10 cellular contexts compared by ENCODE assay signal in the genomic region with DNA sequence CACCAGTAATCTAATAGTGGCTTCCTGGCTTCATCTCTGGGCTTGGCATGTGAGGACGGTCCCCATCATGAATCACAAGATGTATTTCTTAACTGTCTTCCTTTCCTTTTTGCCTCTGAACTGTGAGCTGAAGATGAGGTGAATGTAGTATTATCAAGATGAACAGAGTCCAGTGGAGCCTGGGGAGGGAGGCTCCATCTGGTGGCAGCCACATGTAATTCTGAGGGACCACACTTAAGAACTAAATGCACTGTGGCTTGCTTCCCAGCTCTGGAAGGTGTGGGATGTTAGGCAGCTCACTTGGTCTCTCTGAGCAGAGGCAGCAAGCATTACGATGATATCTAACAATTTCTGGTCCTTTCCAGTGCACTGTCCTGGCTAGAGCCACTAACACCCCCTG.
DNase-seq lines count a peak whose midpoint lies in the region; ATAC-seq and TF ChIP-seq lines count a peak whose summit lies in the region.
"Had no signal": no experiment of that assay in that cellular context is flagged by ENCODE, and none has a peak within 500 bp of the region (broad histone marks: within the 10 kb centered on the region; RNA-seq: fewer than 3 reads in every experiment).

No MANE protein-coding gene starts in this region.

- 68 to 75% methylated on average over 1 to 2 of the region's 2 CpGs for WGBS in endodermal cell (ENCODE audit: insufficient coverage in 1 of 2, insufficient read length in 1 of 2), 2 experiments

- no peak overlapping the region for H3K4me3 ChIP-seq in endodermal cell (ENCODE audit: low read length)
- H3K4me3 ChIP-seq in neural cell (ENCODE audit: low read length), result no peak overlapping the region
- H3K4me3 ChIP-seq: mucosa of descending colon had no signal

- H3K27me3 ChIP-seq in endodermal cell (ENCODE audit: control insufficient read depth, insufficient read depth, low read length, poor library complexity, severe bottlenecking) (peaks cover 13% of the 10 kb centered on the region), neural cell (ENCODE audit: insufficient read depth, low read depth, low read length) (peaks cover 3% of the 10 kb centered on the region)

- H4K20me1 ChIP-seq in neural cell (ENCODE audit: insufficient read depth), result no peaks in the 10 kb centered on the region

- peak; percentile 22 for DNase-seq in ELF-1 (ENCODE audit: low read depth, low spot score)
- DNase-seq in MV-4-11 (lab: John Stamatoyannopoulos, UW), result peak; percentile 22
- peak; percentile 71 for DNase-seq in endodermal cell
- DNase-seq in GOT3 (lab: John Stamatoyannopoulos, UW), result no peak
- no peak for DNase-seq in sciatic nerve (ENCODE audit: low spot score)

- intact Hi-C loops in sciatic nerve (cut with DNase I), result no loop called here

- no peaks in the 10 kb centered on the region for H3F3A ChIP-seq in neural cell (ENCODE audit: insufficient read depth, low read length, poor library complexity, severe bottlenecking)

- H3K36me3 ChIP-seq in endodermal cell (ENCODE audit: control insufficient read depth, insufficient read depth, low read length), result no peaks in the 10 kb centered on the region
- no peaks in the 10 kb centered on the region for H3K36me3 ChIP-seq in neural cell (ENCODE audit: insufficient read depth, low read length)

- H3K4me3 Mint-ChIP-seq in endodermal cell, result no peak overlapping the region
- H3K4me3 Mint-ChIP-seq in activated T-helper 17 cell treated with anti-CD3 and anti-CD28 coated beads, Interleukin-2, amount 50 U/mL, for 72 hours, result no peak overlapping the region
- H3K4me3 Mint-ChIP-seq: activated naive CD8-positive, alpha-beta T cell had no signal

- no peaks in the 10 kb centered on the region for H3K79me2 ChIP-seq in neural cell (replicated peaks; ENCODE audit: insufficient read depth, low read length)

- no peak for ATAC-seq in activated T-helper 17 cell treated with anti-CD3 and anti-CD28 coated beads, Interleukin-2, amount 50 U/mL, for 72 hours (replicated peaks)
- ATAC-seq in HG03432 (IDR thresholded peaks at IDR 0.05; ENCODE audit: unreplicated experiment) (no peak), sciatic nerve (no peak)
- ATAC-seq: mucosa of descending colon had no signal

- H3K9ac ChIP-seq in endodermal cell (ENCODE audit: extremely low read depth, low read length, poor library complexity, severe bottlenecking) (no peak overlapping the region), neural cell (ENCODE audit: low read length) (no peak overlapping the region)

- no peaks in the 10 kb centered on the region for H3K4me1 ChIP-seq in endodermal cell (ENCODE audit: control insufficient read depth, insufficient read depth, low read length)

- no peaks in the 10 kb centered on the region for H3K36me3 Mint-ChIP-seq in endodermal cell (ENCODE audit: low read depth)
- H3K36me3 Mint-ChIP-seq in activated T-helper 17 cell treated with anti-CD3 and anti-CD28 coated beads, Interleukin-2, amount 50 U/mL, for 72 hours (ENCODE audit: low read depth), result no peaks in the 10 kb centered on the region
- H3K36me3 Mint-ChIP-seq: activated naive CD8-positive, alpha-beta T cell had no signal

- H3K27me3 Mint-ChIP-seq in endodermal cell (ENCODE audit: insufficient read depth), result peaks cover 6% of the 10 kb centered on the region
- H3K27me3 Mint-ChIP-seq in activated T-helper 17 cell treated with anti-CD3 and anti-CD28 coated beads, Interleukin-2, amount 50 U/mL, for 72 hours, result peaks cover 27% of the 10 kb centered on the region

- no peak overlapping the region for H3K4me2 ChIP-seq in neural cell (ENCODE audit: low read length)

- H3K27ac ChIP-seq in endodermal cell (ENCODE audit: low read depth, low read length), result no peak overlapping the region
- no peak overlapping the region for H3K27ac ChIP-seq in neural cell (ENCODE audit: low read length)

- no peak overlapping the region for H3K27ac Mint-ChIP-seq in endodermal cell
- H3K27ac Mint-ChIP-seq in activated T-helper 17 cell treated with anti-CD3 and anti-CD28 coated beads, Interleukin-2, amount 50 U/mL, for 72 hours, result no peak overlapping the region
- H3K27ac Mint-ChIP-seq: activated naive CD8-positive, alpha-beta T cell had no signal

- no peaks in the 10 kb centered on the region for H3K9me3 Mint-ChIP-seq in endodermal cell
- H3K9me3 Mint-ChIP-seq in activated T-helper 17 cell treated with anti-CD3 and anti-CD28 coated beads, Interleukin-2, amount 50 U/mL, for 72 hours, result no peaks in the 10 kb centered on the region

- no peaks in the 10 kb centered on the region for H3K9me2 ChIP-seq in neural cell (ENCODE audit: insufficient read depth, low read length)

- no peak overlapping the region for H2AFZ ChIP-seq in neural cell (ENCODE audit: low read depth, low read length)

- no peak for TF ChIP-seq EP300 in neural cell (conservative IDR thresholded peaks at IDR 0.05; ENCODE audit: poor library complexity, severe bottlenecking)

- no peaks in the 10 kb centered on the region for H3K9me3 ChIP-seq in endodermal cell (ENCODE audit: control insufficient read depth, low read length)
- no peaks in the 10 kb centered on the region for H3K9me3 ChIP-seq in neural cell (ENCODE audit: low read length)
- H3K9me3 ChIP-seq: mucosa of descending colon had no signal

- TF ChIP-seq RAD21 in neural cell (conservative IDR thresholded peaks at IDR 0.05), result peak; percentile 91

- H3K4me1 Mint-ChIP-seq in endodermal cell, result no peaks in the 10 kb centered on the region
- no peaks in the 10 kb centered on the region for H3K4me1 Mint-ChIP-seq in activated T-helper 17 cell treated with anti-CD3 and anti-CD28 coated beads, Interleukin-2, amount 50 U/mL, for 72 hours

- peak; percentile 82 for TF ChIP-seq CTCF in endodermal cell (conservative IDR thresholded peaks at IDR 0.05)
- peak; percentile 88 for TF ChIP-seq CTCF in neural cell (IDR thresholded peaks at IDR 0.05; ENCODE audit: poor library complexity, severe bottlenecking)

TF ChIP-seq in neural cell, 6 proteins besides CTCF, POLR2A, EP300 and RAD21:
- TF ChIP-seq MXI1 (conservative IDR thresholded peaks at IDR 0.05; ENCODE audit: poor library complexity, severe bottlenecking), result no peak
- TF ChIP-seq SMC3 (conservative IDR thresholded peaks at IDR 0.05; ENCODE audit: poor library complexity), result peak; percentile 96

Comparison
In these comparisons a context has a peak if more than half of its experiments do, and no peak if none do; other contexts are left out.
1. DNase-seq: peak in ELF-1 (single experiment), MV-4-11 (single experiment) and endodermal cell (single experiment); none in GOT3 (single experiment) and sciatic nerve (single experiment).